ENCODE assay signal across 15 cellular contexts in the genomic region with DNA sequence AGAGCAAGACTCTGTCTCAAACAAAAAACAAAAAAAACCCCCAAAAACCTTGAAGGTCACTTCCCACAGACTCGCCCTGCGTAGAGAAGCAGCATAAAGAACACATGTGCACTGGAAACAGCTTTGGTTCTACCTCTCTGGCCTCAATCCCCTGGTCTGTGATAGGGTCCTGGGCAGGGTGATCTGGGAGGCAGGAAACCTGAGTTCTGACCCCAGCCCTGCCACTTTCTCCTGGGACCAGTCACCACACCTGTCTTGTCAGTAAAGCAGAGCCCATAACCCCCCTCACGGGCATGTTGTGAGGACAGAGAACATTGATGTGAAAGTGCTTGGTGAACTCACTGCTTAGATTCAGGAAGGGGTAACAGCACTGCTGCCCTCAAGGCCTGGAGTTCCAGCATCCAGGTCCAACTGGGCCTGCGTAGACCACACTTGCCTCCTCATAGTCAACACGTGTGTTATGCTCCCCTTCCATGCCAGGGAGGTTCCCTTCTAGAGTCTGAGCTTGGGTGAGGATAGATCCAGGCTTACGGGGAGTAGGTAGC. TPM values are rescaled to one million over a fixed set of nuclear protein-coding genes. Genes with fewer than 3 reads are reported as not detected.
DNase-seq lines count a peak whose midpoint lies in the region; ATAC-seq, FAIRE-seq and TF ChIP-seq lines count a peak whose summit lies in the region.
"Had no signal": no experiment of that assay in that cellular context is flagged by ENCODE, and none has a peak within 500 bp of the region (broad histone marks: within the 10 kb centered on the region; RNA-seq: fewer than 3 reads in every experiment).

No MANE protein-coding gene starts in this region.

- H3K4me2 ChIP-seq in K562 (ENCODE audit: insufficient read depth, low read length) = no peak overlapping the region
- H3K4me2 ChIP-seq: hepatocyte had no signal

- DNase-seq in activated naive CD4-positive, alpha-beta T cell treated with anti-CD3 and anti-CD28 coated beads, Interleukin-2, amount 10 ng/mL, durations not matched to agents 7 days and 5 days = no peak
- no peak for DNase-seq in activated naive CD4-positive, alpha-beta T cell treated with anti-CD3 and anti-CD28 coated beads, Interleukin-2, amount 50 U/mL, for 72 hours (ENCODE audit: low spot score in 2 of 2)
- DNase-seq in NAMALWA (ENCODE audit: low spot score) (peak; percentile 31), K562 (ENCODE audit: extremely low read depth in 1 of 4, low spot score in 3 of 4) (peak in 2 of 4 experiments; percentile 12 to 28), testis (no peak), AML-193 (lab: John Stamatoyannopoulos, UW) (no peak)
- DNase-seq: activated CD8-positive, alpha-beta memory T cell treated with anti-CD3 and anti-CD28 coated beads for 24 hours had no signal

- H3K36me3 ChIP-seq in K562 (ENCODE audit: control insufficient read depth, insufficient read depth, low read length) = peaks cover 25% of the 10 kb centered on the region; the same call in 2 of the 3 replicates
- peaks cover 25% of the 10 kb centered on the region for H3K36me3 ChIP-seq in thymus (ENCODE audit: control insufficient read depth, insufficient read depth)
- H3K36me3 ChIP-seq in testis (ENCODE audit: low read depth, missing control alignments) = no peaks in the 10 kb centered on the region
- H3K36me3 ChIP-seq: breast epithelium, pancreas had no signal

- POLR2A ChIA-PET in K562 (lab: Yijun Ruan, JAX) = interaction anchor here (0.5 to 5.7 kb wide), 7 partner anchors 9 to 179 kb away, joined by 3 to 54 read pairs (median 3); a partner anchor contains a TSS

- H3K9me3 ChIP-seq in K562 (replicated peaks; ENCODE audit: control insufficient read depth, insufficient read depth, low read depth, low read length) (no peaks in the 10 kb centered on the region), thymus (ENCODE audit: control insufficient read depth) (peaks cover 1% of the 10 kb centered on the region), testis (no peaks in the 10 kb centered on the region)
- H3K9me3 ChIP-seq: breast epithelium, pancreas had no signal

- peak overlapping the region; percentile 99 for H3K27ac Mint-ChIP-seq in activated naive CD4-positive, alpha-beta T cell treated with anti-CD3 and anti-CD28 coated beads, Interleukin-2, amount 10 ng/mL, durations not matched to agents 7 days and 5 days
- peak overlapping the region in 1 of 2 donors; percentile 85 for H3K27ac Mint-ChIP-seq in activated naive CD4-positive, alpha-beta T cell treated with anti-CD3 and anti-CD28 coated beads, Interleukin-2, amount 50 U/mL, for 72 hours

- H3K27ac ChIP-seq in K562 (ENCODE audit: extremely low read depth, low read depth, low read length) (no peak overlapping the region), thymus (ENCODE audit: low read depth) (peak overlapping the region; percentile 9), testis (no peak overlapping the region)
- H3K27ac ChIP-seq: breast epithelium, hepatocyte, pancreas, SK-N-MC had no signal

- no peak for TF ChIP-seq RAD21 in K562 (CRISPR knock-in tag; conservative IDR thresholded peaks at IDR 0.05 in 1 of 2, IDR thresholded peaks at IDR 0.05 in 1 of 2)

- H3K79me2 ChIP-seq in K562 (ENCODE audit: control insufficient read depth, insufficient read depth, low read length) = no peaks in the 10 kb centered on the region
- H3K79me2 ChIP-seq: hepatocyte had no signal

- no peak for ATAC-seq in activated naive CD4-positive, alpha-beta T cell treated with anti-CD3 and anti-CD28 coated beads, Interleukin-2, amount 50 U/mL, for 72 hours
- peak; percentile 8; the same call in 2 of the 3 replicates for ATAC-seq in K562
- no peak for ATAC-seq in GM21515 (IDR thresholded peaks at IDR 0.05; ENCODE audit: unreplicated experiment)
- ATAC-seq: pancreas had no signal

- H4K20me1 ChIP-seq in K562 (replicated peaks; ENCODE audit: control insufficient read depth, insufficient read depth, low read length) = peaks cover 14% of the 10 kb centered on the region

- 79% methylated on average over 6 of the region's 6 CpGs for WGBS in K562 (ENCODE audit: insufficient coverage, low coverage, missing lambda C conversion rate)
- WGBS in thymus = 97% methylated on average over 6 of the region's 6 CpGs
- 78 to 85% methylated on average over 6 of the region's 6 CpGs for WGBS in testis, 2 donors

- H3K4me3 ChIP-seq in K562 (no peak overlapping the region), thymus (ENCODE audit: low read length) (no peak overlapping the region), testis (no peak overlapping the region)
- H3K4me3 ChIP-seq: breast epithelium, hepatocyte, pancreas, SK-N-MC had no signal

- peak overlapping the region in 1 of 2 experiments; percentile 53; a peak in 1 of 4 replicates for H3K9ac ChIP-seq in K562 (ENCODE audit: insufficient read depth in 1 of 2, low read depth in 2 of 2, low read length in 2 of 2)

- H3K27me3 ChIP-seq in K562 (ENCODE audit: control insufficient read depth in 2 of 2, insufficient read depth in 2 of 2, low read length in 2 of 2) = no peaks in the 10 kb centered on the region
- H3K27me3 ChIP-seq in thymus (ENCODE audit: control insufficient read depth, insufficient read depth) = no peaks in the 10 kb centered on the region
- no peaks in the 10 kb centered on the region for H3K27me3 ChIP-seq in testis
- H3K27me3 ChIP-seq: breast epithelium, hepatocyte, pancreas had no signal

- H3K4me1 Mint-ChIP-seq in activated naive CD4-positive, alpha-beta T cell treated with anti-CD3 and anti-CD28 coated beads, Interleukin-2, amount 10 ng/mL, durations not matched to agents 7 days and 5 days = peaks cover 76% of the 10 kb centered on the region

- no peak for TF ChIP-seq EP300 in K562 (IDR thresholded peaks at IDR 0.05; ENCODE audit: low read length)

- in situ Hi-C loops in K562 (cut with MboI) = no loop called here

- peak; percentile 74 for TF ChIP-seq POLR2A in K562 (conservative IDR thresholded peaks at IDR 0.05)
- no peak for TF ChIP-seq POLR2A in testis (IDR thresholded peaks at IDR 0.05)

- no peak for FAIRE-seq in K562 (lab: Jason Lieb, UNC)
- FAIRE-seq: pancreas had no signal

- intact Hi-C loops in K562 (cut with micrococcal nuclease) = no loop called here
- intact Hi-C loops in testis (cut with DNase I; ENCODE audit: low total_unique reads) = no loop called here

- BruUV-seq in K562 (replicated peaks; lab: Mats Ljungman, UMichigan) = no TSS peak

- CTCF ChIA-PET in activated naive CD4-positive, alpha-beta T cell treated with anti-CD3 and anti-CD28 coated beads, Interleukin-2, amount 10 ng/mL, durations not matched to agents 7 days and 5 days (lab: Charles Lee) = no interaction called here
- CTCF ChIA-PET in K562 (lab: Yijun Ruan, JAX; ENCODE audit: low intra/inter-chr PET ratio) = no interaction called here

- no peak overlapping the region for H3K4me3 Mint-ChIP-seq in activated naive CD4-positive, alpha-beta T cell treated with anti-CD3 and anti-CD28 coated beads, Interleukin-2, amount 10 ng/mL, durations not matched to agents 7 days and 5 days

- TF ChIP-seq CTCF in K562 (IDR thresholded peaks at IDR 0.05 in 2 of 3, conservative IDR thresholded peaks at IDR 0.05 in 1 of 3; ENCODE audit: insufficient read depth in 2 of 3, low read depth in 1 of 3, low read length in 3 of 3) (no peak), testis (IDR thresholded peaks at IDR 0.05) (no peak)

- peaks cover 42% of the 10 kb centered on the region for H3K36me3 Mint-ChIP-seq in activated naive CD4-positive, alpha-beta T cell treated with anti-CD3 and anti-CD28 coated beads, Interleukin-2, amount 10 ng/mL, durations not matched to agents 7 days and 5 days
- H3K36me3 Mint-ChIP-seq in activated naive CD4-positive, alpha-beta T cell treated with anti-CD3 and anti-CD28 coated beads, Interleukin-2, amount 50 U/mL, for 72 hours = peaks cover 8 to 21% of the 10 kb centered on the region in 2 donors

- peaks cover under 1% of the 10 kb centered on the region for H3K27me3 Mint-ChIP-seq in activated naive CD4-positive, alpha-beta T cell treated with anti-CD3 and anti-CD28 coated beads, Interleukin-2, amount 10 ng/mL, durations not matched to agents 7 days and 5 days

- H3K9me1 ChIP-seq in K562 (ENCODE audit: control insufficient read depth, insufficient read depth, low read length) = no peaks in the 10 kb centered on the region

- H2AFZ ChIP-seq in K562 (ENCODE audit: low read depth, low read length) = no peak overlapping the region
- H2AFZ ChIP-seq: hepatocyte had no signal

- no peaks in the 10 kb centered on the region for H3K9me3 Mint-ChIP-seq in activated naive CD4-positive, alpha-beta T cell treated with anti-CD3 and anti-CD28 coated beads, Interleukin-2, amount 10 ng/mL, durations not matched to agents 7 days and 5 days
- no peaks in the 10 kb centered on the region for H3K9me3 Mint-ChIP-seq in activated naive CD4-positive, alpha-beta T cell treated with anti-CD3 and anti-CD28 coated beads, Interleukin-2, amount 50 U/mL, for 72 hours

- H3K4me1 ChIP-seq in K562 (replicated peaks in 1 of 2; ENCODE audit: control insufficient read depth in 2 of 2, insufficient read depth in 2 of 2, low read length in 2 of 2) (peaks cover 12 to 34% of the 10 kb centered on the region in 2 experiments; a peak in 4 of 5 replicates), thymus (ENCODE audit: control insufficient read depth, insufficient read depth, low read length) (peaks cover 31% of the 10 kb centered on the region), testis (no peaks in the 10 kb centered on the region)
- H3K4me1 ChIP-seq: breast epithelium, pancreas had no signal

RNA-seq across cellular contexts. Expression of a gene that starts 11.4 kb away (rescaled TPM):
- total RNA-seq in activated naive CD4-positive, alpha-beta T cell treated with anti-CD3 and anti-CD28 coated beads, Interleukin-2, amount 50 U/mL, for 72 hours = 100 to 1,000 TPM; 271 to 326 TPM
- 125 and 263 TPM in 2 replicates for total RNA-seq in K562 (2011; cell fraction: chromatin; rRNA removed; ENCODE audit: low replicate concordance)
- 180 and 194 TPM in 2 replicates for total RNA-seq in K562 (2011; cell fraction: nucleolus; rRNA removed)
- total RNA-seq in K562 (2011; cell fraction: nucleoplasm; rRNA removed) = 161 and 172 TPM in 2 replicates
- total RNA-seq in K562 (2014; rRNA removed) = 21.5 and 29.2 TPM in 2 replicates
- 19.6 and 24.1 TPM in 2 replicates for total RNA-seq in K562 (2014; rRNA removed; fragmentation: Illumina TruSeq; extraction: Trizol)
- 19.2 and 25.9 TPM in 2 replicates for total RNA-seq in K562 (2015; rRNA removed; fragmentation: Illumina TruSeq; extraction: Trizol)
- 141 and 152 TPM in 2 replicates for total RNA-seq in K562 (2021)
- polyA plus RNA-seq in K562 (2011; rRNA removed) = 45.6 and 59.3 TPM in 2 replicates
- 113 and 142 TPM in 2 replicates for polyA plus RNA-seq in K562 (2011; cell fraction: cytosol; rRNA removed)
- 52.2 and 60.9 TPM in 2 replicates for polyA plus RNA-seq in K562 (2011; cell fraction: nucleus; rRNA removed)
- polyA plus RNA-seq in K562 (2012) = 99.1 and 151 TPM in 2 replicates
- 147 and 173 TPM in 2 replicates for polyA plus RNA-seq in K562 (2014; fragmentation: Illumina TruSeq; extraction: Trizol)
- 100 to 1,000 TPM in 1 of 2 experiments, 10 to 100 TPM in 1; 95.7 to 216 TPM for polyA plus RNA-seq in K562 (2014; fragmentation: Nextera tagmentation; extraction: Ambion mirVana)
- 84.5 and 87.9 TPM in 2 replicates for polyA plus RNA-seq in K562 (2014; rRNA removed)
- 59.5 and 95.2 TPM in 2 replicates for polyA minus RNA-seq in K562 (2011; rRNA and poly(A)+ RNA removed)
- 107 and 109 TPM in 2 replicates for polyA minus RNA-seq in K562 (2011; cell fraction: cytosol; rRNA and poly(A)+ RNA removed)
- polyA minus RNA-seq in K562 (2011; cell fraction: nucleus; rRNA and poly(A)+ RNA removed) = 69.9 and 106 TPM in 2 replicates
- 119 TPM for polyA plus RNA-seq in thymus
- total RNA-seq in testis = 10 to 100 TPM; 20.6 to 40.8 TPM
- polyA plus RNA-seq in testis (ENCODE audit: insufficient read depth, low read depth, low replicate concordance) = 52.3 TPM

RNA-seq across cellular contexts. Expression of a gene that starts 20.4 kb away (rescaled TPM):
- total RNA-seq in activated naive CD4-positive, alpha-beta T cell treated with anti-CD3 and anti-CD28 coated beads, Interleukin-2, amount 50 U/mL, for 72 hours = under 1 TPM; 0.29 to 0.32 TPM
- 0.69 TPM in 1 of 2 replicates, not detected in the other for total RNA-seq in K562 (2011; cell fraction: chromatin; rRNA removed; ENCODE audit: low replicate concordance)
- total RNA-seq in K562 (2011; cell fraction: nucleolus; rRNA removed) = not detected in 2 replicates
- 0.31 and 0.81 TPM in 2 replicates for total RNA-seq in K562 (2011; cell fraction: nucleoplasm; rRNA removed)
- total RNA-seq in K562 (2014; rRNA removed) (not detected in 2 replicates), K562 (2014; rRNA removed; fragmentation: Illumina TruSeq; extraction: Trizol) (not detected in 2 replicates), K562 (2015; rRNA removed; fragmentation: Illumina TruSeq; extraction: Trizol) (not detected in 2 replicates), K562 (2021) (not detected in 2 replicates), testis (10 to 100 TPM in 1 of 2 donors, 1 to 10 TPM in 1; 8.1 to 14.3 TPM)
- polyA plus RNA-seq in K562 (2011; rRNA removed) (0.14 and 0.46 TPM in 2 replicates), K562 (2014; fragmentation: Illumina TruSeq; extraction: Trizol) (not detected in 2 replicates), K562 (2014; fragmentation: Nextera tagmentation; extraction: Ambion mirVana) (not detected), K562 (2014; rRNA removed) (0.04 TPM in 1 of 2 replicates, not detected in the other), thymus (0.30 TPM), testis (ENCODE audit: insufficient read depth, low read depth, low replicate concordance) (49.3 TPM)
- 0.13 TPM in 1 of 2 replicates, not detected in the other for polyA plus RNA-seq in K562 (2011; cell fraction: cytosol; rRNA removed)
- polyA plus RNA-seq in K562 (2011; cell fraction: nucleus; rRNA removed) = 0.73 and 1.4 TPM in 2 replicates
- 0.08 and 0.10 TPM in 2 replicates for polyA plus RNA-seq in K562 (2012)
- polyA minus RNA-seq in K562 (2011; rRNA and poly(A)+ RNA removed) = 0.15 TPM in 1 of 2 replicates, not detected in the other
- not detected in 2 replicates for polyA minus RNA-seq in K562 (2011; cell fraction: cytosol; rRNA and poly(A)+ RNA removed)
- 0.13 and 0.44 TPM in 2 replicates for polyA minus RNA-seq in K562 (2011; cell fraction: nucleus; rRNA and poly(A)+ RNA removed)
- total RNA-seq: breast epithelium, LHCN-M2 had no signal
- polyA plus RNA-seq: esophagus, hepatocyte had no signal

RNA-seq across cellular contexts. Expression of a gene that starts 37.6 kb away (rescaled TPM):
- total RNA-seq in activated naive CD4-positive, alpha-beta T cell treated with anti-CD3 and anti-CD28 coated beads, Interleukin-2, amount 50 U/mL, for 72 hours = 1 to 10 TPM; 1.5 to 2.7 TPM
- 2.3 and 3.3 TPM in 2 replicates for total RNA-seq in K562 (2011; cell fraction: chromatin; rRNA removed; ENCODE audit: low replicate concordance)
- total RNA-seq in K562 (2011; cell fraction: nucleolus; rRNA removed) = 2.2 and 3.5 TPM in 2 replicates
- total RNA-seq in K562 (2011; cell fraction: nucleoplasm; rRNA removed) = 0.84 and 3.1 TPM in 2 replicates
- total RNA-seq in K562 (2014; rRNA removed) (0.05 and 0.94 TPM in 2 replicates), K562 (2014; rRNA removed; fragmentation: Illumina TruSeq; extraction: Trizol) (0.25 and 0.29 TPM in 2 replicates), K562 (2015; rRNA removed; fragmentation: Illumina TruSeq; extraction: Trizol) (0.41 and 0.65 TPM in 2 replicates), K562 (2021) (0.18 and 0.53 TPM in 2 replicates), testis (1 to 10 TPM; 9.7 to 10.0 TPM)
- polyA plus RNA-seq in K562 (2011; rRNA removed) (0.15 and 0.26 TPM in 2 replicates), K562 (2014; fragmentation: Illumina TruSeq; extraction: Trizol) (0.43 and 0.53 TPM in 2 replicates), K562 (2014; fragmentation: Nextera tagmentation; extraction: Ambion mirVana) (not detected), K562 (2014; rRNA removed) (0.04 and 0.21 TPM in 2 replicates), thymus (2.1 TPM), testis (ENCODE audit: insufficient read depth, low read depth, low replicate concordance) (5.8 TPM)
- 0.24 and 0.27 TPM in 2 replicates for polyA plus RNA-seq in K562 (2011; cell fraction: cytosol; rRNA removed)
- polyA plus RNA-seq in K562 (2011; cell fraction: nucleus; rRNA removed) = 1.9 and 2.1 TPM in 2 replicates
- 0.46 and 0.66 TPM in 2 replicates for polyA plus RNA-seq in K562 (2012)
- 0.36 and 0.39 TPM in 2 replicates for polyA minus RNA-seq in K562 (2011; rRNA and poly(A)+ RNA removed)
- not detected in 2 replicates for polyA minus RNA-seq in K562 (2011; cell fraction: cytosol; rRNA and poly(A)+ RNA removed)
- polyA minus RNA-seq in K562 (2011; cell fraction: nucleus; rRNA and poly(A)+ RNA removed) = 0.81 and 1.00 TPM in 2 replicates
- polyA plus RNA-seq: hepatocyte had no signal

Comparison
In these comparisons a context has a peak if more than half of its experiments do, and no peak if none do; other contexts are left out.
1. RNA of a gene that starts 20.4 kb away (total RNA-seq): 8.1 to 14.3 TPM in testis; 0.29 to 0.32 TPM in activated naive CD4-positive, alpha-beta T cell treated with anti-CD3 and anti-CD28 coated beads, Interleukin-2, amount 50 U/mL, for 72 hours and 0.31 to 0.81 TPM in K562; every median in the first group is over 4 times any median in the second.